1 cellular context compared by ENCODE assay signal in genomic region chr10:103711351-103711994, GRCh38.
TF ChIP-seq lines count a peak whose summit lies in the region.

No MANE protein-coding gene starts in this region.

TF ChIP-seq in H1, 55 proteins besides CTCF, POLR2A, EP300 and RAD21:
- TF ChIP-seq MAX (IDR thresholded peaks at IDR 0.05), result peak; percentile 77
- TF ChIP-seq RNF2 (IDR thresholded peaks at IDR 0.05; ENCODE audit: borderline replicate concordance, low read depth, low read length, missing control alignments, poor library complexity, severe bottlenecking), result no peak
- peak; percentile 92 for TF ChIP-seq E2F6 (IDR thresholded peaks at IDR 0.05)
